Comparison of ENCODE assay signal across 17 cellular contexts in genomic region chr7:144303607-144304006, GRCh38. TPM values are rescaled to one million over a fixed set of nuclear protein-coding genes. Genes with fewer than 3 reads are reported as not detected.
"Had no signal": no experiment of that assay in that cellular context is flagged by ENCODE, and none has a peak within 500 bp of the region (broad histone marks: within the 10 kb centered on the region; RNA-seq: fewer than 3 reads in every experiment).

No MANE protein-coding gene starts in this region.

RNA-seq across cellular contexts. Expression of gene OR2A1, which starts 8.6 kb away (rescaled TPM):
- total RNA-seq: kidney, kidney epithelial cell, left cardiac atrium, left colon, left lobe of liver, left lung, left ventricle myocardium inferior, left ventricle myocardium superior, lung, lung microvascular endothelial cell, mononuclear cell, mucosa of descending colon, mucosa of gallbladder, myocyte had no signal
- polyA plus RNA-seq: immature natural killer cell, keratinocyte, mammary epithelial cell had no signal

RNA-seq across cellular contexts. Expression of gene CTAGE8, which starts 34.5 kb away (rescaled TPM):
- total RNA-seq: left ventricle myocardium superior, lung microvascular endothelial cell, myocyte had no signal
- polyA plus RNA-seq: immature natural killer cell had no signal

RNA-seq across cellular contexts. Expression of gene OR2A7, which starts 39.0 kb away (rescaled TPM):
- total RNA-seq: lung microvascular endothelial cell, myocyte had no signal
- polyA plus RNA-seq: immature natural killer cell had no signal
